1 cellular context compared by ENCODE assay signal in the genomic region with DNA sequence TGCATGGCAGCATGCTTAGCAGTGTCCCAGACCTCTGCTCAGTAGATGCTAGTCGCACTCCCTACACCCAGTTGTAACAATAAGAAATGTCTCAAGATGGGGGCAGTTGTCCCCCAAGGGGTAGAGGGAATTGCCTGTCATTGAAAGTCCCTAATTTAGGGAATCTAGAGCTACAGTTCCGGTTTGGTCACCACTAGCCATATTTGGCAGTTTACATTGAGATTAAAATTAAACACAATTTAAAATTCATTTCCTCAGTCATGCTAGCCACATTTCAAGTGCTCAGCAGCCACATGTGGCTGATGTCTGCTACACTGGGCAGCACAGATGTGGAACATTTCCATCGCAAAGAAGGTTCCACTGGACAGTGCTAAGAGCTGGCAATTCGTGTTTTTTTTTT.
TF ChIP-seq lines count a peak whose summit lies in the region.

No MANE protein-coding gene starts in this region.

TF ChIP-seq in HepG2, 621 proteins besides CTCF, POLR2A, EP300 and RAD21:
- TF ChIP-seq MIXL1 (CRISPR knock-in tag; IDR thresholded peaks at IDR 0.05) (0 out of 2 replicates have a peak, but pooled peaks have one; percentile 9), ZNF7 (CRISPR knock-in tag; IDR thresholded peaks at IDR 0.05) (0 out of 2 replicates have a peak, but pooled peaks have one; percentile 38), YEATS4 (CRISPR knock-in tag; IDR thresholded peaks at IDR 0.05; ENCODE audit: borderline replicate concordance) (0 out of 2 replicates have a peak, but pooled peaks have one; percentile 10), ZNF547 (CRISPR knock-in tag; IDR thresholded peaks at IDR 0.05) (0 out of 2 replicates have a peak, but pooled peaks have one; percentile 12), KMT2A (CRISPR knock-in tag; IDR thresholded peaks at IDR 0.05) (peak; percentile 44; the same call in 1 of the 2 replicates), SAP130 (CRISPR knock-in tag; IDR thresholded peaks at IDR 0.05; ENCODE audit: low read depth) (0 out of 2 replicates have a peak, but pooled peaks have one; percentile 2)
- TF ChIP-seq, protein P1, sequence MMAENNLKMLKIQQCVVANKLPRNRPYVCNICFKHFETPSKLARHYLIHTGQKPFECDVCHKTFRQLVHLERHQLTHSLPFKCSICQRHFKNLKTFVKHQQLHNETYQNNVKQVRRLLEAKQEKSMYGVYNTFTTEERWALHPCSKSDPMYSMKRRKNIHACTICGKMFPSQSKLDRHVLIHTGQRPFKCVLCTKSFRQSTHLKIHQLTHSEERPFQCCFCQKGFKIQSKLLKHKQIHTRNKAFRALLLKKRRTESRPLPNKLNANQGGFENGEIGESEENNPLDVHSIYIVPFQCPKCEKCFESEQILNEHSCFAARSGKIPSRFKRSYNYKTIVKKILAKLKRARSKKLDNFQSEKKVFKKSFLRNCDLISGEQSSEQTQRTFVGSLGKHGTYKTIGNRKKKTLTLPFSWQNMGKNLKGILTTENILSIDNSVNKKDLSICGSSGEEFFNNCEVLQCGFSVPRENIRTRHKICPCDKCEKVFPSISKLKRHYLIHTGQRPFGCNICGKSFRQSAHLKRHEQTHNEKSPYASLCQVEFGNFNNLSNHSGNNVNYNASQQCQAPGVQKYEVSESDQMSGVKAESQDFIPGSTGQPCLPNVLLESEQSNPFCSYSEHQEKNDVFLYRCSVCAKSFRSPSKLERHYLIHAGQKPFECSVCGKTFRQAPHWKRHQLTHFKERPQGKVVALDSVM (CRISPR knock-in tag; IDR thresholded peaks at IDR 0.05): 0 out of 2 replicates have a peak, but pooled peaks have one; percentile 5
TF ChIP-seq in HepG2: peak in this region for 7; not testable (repeated sequence) for 614.
